ENCODE assay signal across 26 cellular contexts in genomic region chr1:111585461-111586100, GRCh38.
"Had no signal": no experiment of that assay in that cellular context is flagged by ENCODE, and none has a peak within 500 bp of the region (broad histone marks: within the 10 kb centered on the region; RNA-seq: fewer than 3 reads in every experiment).

No MANE protein-coding gene starts in this region.

- H3K4me3 ChIP-seq: ascending aorta, colonic mucosa, dorsolateral prefrontal cortex, esophagus squamous epithelium, gastroesophageal sphincter, ovary, psoas muscle, right atrium auricular region, stomach, suprapubic skin, uterus had no signal

- H3K4me1 ChIP-seq: ascending aorta, colonic mucosa had no signal

- H3K36me3 ChIP-seq: ascending aorta, colonic mucosa, esophagus squamous epithelium, gastroesophageal sphincter, neutrophil, ovary, right atrium auricular region, stomach, suprapubic skin, uterus had no signal

- DNase-seq: activated B cell treated with CpG ODN at 0.5 μM for 24 hours; activated CD4-positive, alpha-beta memory T cell treated with anti-CD3 and anti-CD28 coated beads, Interleukin-2, amount 10 ng/mL, durations not matched to agents 7 days and 5 days; activated CD4-positive, alpha-beta T cell treated with anti-CD3 and anti-CD28 coated beads for 48 hours; activated gamma-delta T cell; activated naive CD4-positive, alpha-beta T cell treated with anti-CD3 and anti-CD28 coated beads, Interleukin-2, amount 50 U/mL, for 16 hours; activated T-cell treated with anti-CD3 and anti-CD28 coated beads, Interleukin-2, amount 50 U/mL, for 72 hours; colonic mucosa; dorsolateral prefrontal cortex; effector memory CD8-positive, alpha-beta T cell; esophagus squamous epithelium; head of caudate nucleus; hypothalamus; midbrain; ovary; psoas muscle; stimulated activated CD4-positive, alpha-beta T cell treated with anti-CD3 and anti-CD28 coated beads, Interleukin-4, amount 100 ng/mL, for 4 hours; stomach; T-helper 9 cell; trophoblast cell; uterus had no signal

- H3K9me3 ChIP-seq: ascending aorta, colonic mucosa, esophagus squamous epithelium, gastroesophageal sphincter, neutrophil, ovary, psoas muscle, right atrium auricular region, stomach, suprapubic skin, uterus had no signal

- H3K27ac ChIP-seq: ascending aorta, colonic mucosa, dorsolateral prefrontal cortex, esophagus squamous epithelium, gastroesophageal sphincter, neutrophil, ovary, psoas muscle, right atrium auricular region, stomach, suprapubic skin, uterus had no signal

- H3K27me3 ChIP-seq: ascending aorta, colonic mucosa, dorsolateral prefrontal cortex, esophagus squamous epithelium, gastroesophageal sphincter, ovary, right atrium auricular region, stomach, suprapubic skin, uterus had no signal

- ATAC-seq: effector memory CD8-positive, alpha-beta T cell; gastroesophageal sphincter; natural killer cell treated with Interleukin-12 subunit alpha and Interleukin-12 subunit beta and Interleukin-15 and Interleukin-18, amount 100 ng/mL, for 72 hours had no signal
